Comparison of ENCODE assay signal across 8 cellular contexts in the genomic region with DNA sequence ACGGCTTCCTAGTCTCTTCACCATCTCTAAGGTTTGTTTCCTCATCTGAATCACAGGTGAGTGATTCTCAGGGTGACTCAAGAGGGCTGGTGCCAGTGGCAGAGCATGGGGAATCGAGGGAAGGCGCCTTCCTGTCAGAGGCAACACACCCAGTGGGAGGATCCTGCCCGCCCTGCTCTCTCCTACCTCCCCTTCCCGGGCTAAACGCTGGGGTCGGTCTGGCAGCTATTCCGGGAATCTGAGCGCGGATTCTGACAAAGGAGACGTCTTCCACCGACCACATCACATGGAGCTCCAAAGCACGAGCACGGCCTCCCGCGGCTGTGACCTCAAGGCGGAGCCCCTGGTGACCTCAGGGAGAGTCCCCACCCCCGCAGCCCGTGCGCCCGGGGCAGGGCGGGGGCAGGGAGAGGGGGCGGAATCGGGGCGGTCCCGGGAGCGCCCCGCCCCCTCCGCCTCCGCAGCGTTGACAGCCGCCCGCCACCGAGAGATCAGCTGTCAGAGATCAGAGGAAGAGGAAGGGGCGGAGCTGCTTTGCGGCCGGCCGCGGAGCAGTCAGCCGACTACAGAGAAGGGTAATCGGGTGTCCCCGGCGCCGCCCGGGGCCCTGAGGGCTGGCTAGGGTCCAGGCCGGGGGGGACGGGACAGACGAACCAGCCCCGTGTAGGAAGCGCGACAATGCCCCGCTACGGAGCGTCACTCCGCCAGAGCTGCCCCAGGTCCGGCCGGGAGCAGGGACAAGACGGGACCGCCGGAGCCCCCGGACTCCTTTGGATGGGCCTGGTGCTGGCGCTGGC. TPM values are rescaled to one million over a fixed set of nuclear protein-coding genes. Genes with fewer than 3 reads are reported as not detected.
DNase-seq lines count a peak whose midpoint lies in the region; ATAC-seq and TF ChIP-seq lines count a peak whose summit lies in the region.

A gene (plus strand): TSS at position 554 of the 797 bp plus-strand sequence. CDS start 125 bp downstream, at position 679.

- no peaks in the 10 kb centered on the region for H3K27me3 Mint-ChIP-seq in brain

- H3K4me1 ChIP-seq in iPS DF 6.9 (ENCODE audit: control insufficient read depth, insufficient read depth, low read length) (peaks cover 1% of the 10 kb centered on the region; the same call in 1 of the 2 replicates), sigmoid colon (peaks cover 3 to 22% (median 17%) of the 10 kb centered on the region in 4 donors)

- no peak for TF ChIP-seq EP300 in sigmoid colon (IDR thresholded peaks at IDR 0.05)

- peak; percentile 67 to 71 for TF ChIP-seq POLR2A in sigmoid colon (IDR thresholded peaks at IDR 0.05)

- peak within 1 kb of the TSS; percentile 81 to 94 (median 89) for H3K4me3 Mint-ChIP-seq in brain

- intact Hi-C loops in sigmoid colon (cut with DNase I) = loop anchor here (2.0 kb wide), 1 partner anchor 29 kb away; a partner anchor contains a TSS

- TF ChIP-seq CTCF in 22Rv1 (IDR thresholded peaks at IDR 0.05) (no peak), brain (conservative IDR thresholded peaks at IDR 0.05) (no peak), sigmoid colon (IDR thresholded peaks at IDR 0.05) (no peak)

- H3K36me3 ChIP-seq in iPS DF 6.9 (ENCODE audit: control insufficient read depth, insufficient read depth, low read length) (no peaks in the 10 kb centered on the region), sigmoid colon (peaks cover 0 to 19% (median 8%) of the 10 kb centered on the region in 4 donors)

- no peaks in the 10 kb centered on the region for H3K9me3 ChIP-seq in iPS DF 6.9 (ENCODE audit: control insufficient read depth, insufficient read depth, low read length)
- H3K9me3 ChIP-seq in sigmoid colon = no peaks in the 10 kb centered on the region

- H3K27ac ChIP-seq in 22Rv1 = peak within 1 kb of the TSS; percentile 81
- H3K27ac ChIP-seq in iPS DF 6.9 (ENCODE audit: low read length) = no peak within 1 kb of the TSS
- H3K27ac ChIP-seq in sigmoid colon = peak within 1 kb of the TSS; percentile 89 to 95 (median 90)

- peak; percentile 96 for ATAC-seq in GM18519 (IDR thresholded peaks at IDR 0.05; ENCODE audit: low FRiP score, unreplicated experiment)
- peak; percentile 98 for ATAC-seq in HG03045 (IDR thresholded peaks at IDR 0.05; ENCODE audit: unreplicated experiment)

- H3K27me3 ChIP-seq in iPS DF 6.9 (ENCODE audit: control insufficient read depth, insufficient read depth, low read length) (no peaks in the 10 kb centered on the region), sigmoid colon (no peaks in the 10 kb centered on the region)

- H3K27ac Mint-ChIP-seq in brain = peak within 1 kb of the TSS; percentile 76 to 97 (median 95)

- peaks cover 48% of the 10 kb centered on the region for H3K4me1 Mint-ChIP-seq in brain

- DNase-seq in NCI-H2081 treated with DMSO at 0.1 percent for 48 hours (lab: John Stamatoyannopoulos, UW) = peak; percentile 68
- DNase-seq in UCSD-AML1 (lab: John Stamatoyannopoulos, UW; ENCODE audit: unreplicated experiment) = peak; percentile 95
- peak; percentile 43 for DNase-seq in iPS DF 6.9 (ENCODE audit: low read depth, low spot score)
- peak; percentile 96 for DNase-seq in sigmoid colon

- no peaks in the 10 kb centered on the region for H3K9me3 Mint-ChIP-seq in brain

- peaks cover 8% of the 10 kb centered on the region for H3K36me3 Mint-ChIP-seq in brain

- peak within 1 kb of the TSS; percentile 76 for H3K4me3 ChIP-seq in iPS DF 6.9 (ENCODE audit: low read length)
- peak within 1 kb of the TSS; percentile 78 to 96 (median 82) for H3K4me3 ChIP-seq in sigmoid colon

- no CpG with 5 or more reads among the region's 62 CpGs for WGBS in iPS DF 6.9 (ENCODE audit: insufficient coverage, insufficient read length)
- WGBS in sigmoid colon, 2 donors = 1% methylated on average over 62 of the region's 62 CpGs

RNA-seq across cellular contexts. Expression of the gene that starts here (rescaled TPM):
- polyA plus RNA-seq in brain (ENCODE audit: insufficient read depth, low read depth, low replicate concordance) (47.2 TPM), sigmoid colon (10 to 100 TPM in 2 of 3 donors, 1 to 10 TPM in 1; 9.6 to 46.4 (median 22.2) TPM)
- total RNA-seq in sigmoid colon = 10 to 100 TPM; 17.1 to 36.8 (median 18.5) TPM

Comparison
In these comparisons a context has a peak if more than half of its experiments do, and no peak if none do; other contexts are left out.
1. DNase-seq: peak in every context shown above with its lines; median percentile 96 in sigmoid colon; 95 in UCSD-AML1; 68 in NCI-H2081 treated with DMSO at 0.1 percent for 48 hours; 43 in iPS DF 6.9.